Comparison of ENCODE assay signal across 18 cellular contexts in genomic region chr6:142954844-142955243, GRCh38. TPM values are rescaled to one million over a fixed set of nuclear protein-coding genes. Genes with fewer than 3 reads are reported as not detected.
A peak's percentile ranks its signal among the peaks of the same experiment; 100 is the strongest.
DNase-seq lines count a peak whose midpoint lies in the region; ATAC-seq and TF ChIP-seq lines count a peak whose summit lies in the region.
"Had no signal": no experiment of that assay in that cellular context is flagged by ENCODE, and none has a peak within 500 bp of the region (broad histone marks: within the 10 kb centered on the region; RNA-seq: fewer than 3 reads in every experiment).

No MANE protein-coding gene starts in this region.

- H3K36me3 Mint-ChIP-seq in glutamatergic neuron (ENCODE audit: unreplicated experiment) = no peaks in the 10 kb centered on the region
- H3K36me3 Mint-ChIP-seq: brain, WTC11 had no signal

- no peak overlapping the region for H3K4me3 Mint-ChIP-seq in glutamatergic neuron (ENCODE audit: unreplicated experiment)
- H3K4me3 Mint-ChIP-seq: activated CD4-positive, alpha-beta memory T cell treated with anti-CD3 and anti-CD28 coated beads for 36 hours; brain; WTC11 had no signal

- no peaks in the 10 kb centered on the region for H3K4me1 Mint-ChIP-seq in glutamatergic neuron (ENCODE audit: low read depth, unreplicated experiment)
- H3K4me1 Mint-ChIP-seq: brain had no signal

- ATAC-seq in GM19463 (IDR thresholded peaks at IDR 0.05; ENCODE audit: unreplicated experiment) (peak; percentile 37), HG02852 (IDR thresholded peaks at IDR 0.05; ENCODE audit: unreplicated experiment) (no peak), HG03139 (IDR thresholded peaks at IDR 0.05; ENCODE audit: unreplicated experiment) (no peak)
- ATAC-seq: PC-3, WTC11 had no signal

- DNase-seq in CD1c-positive myeloid dendritic cell (ENCODE audit: extremely low spot score) (peak; percentile 86), NOMO-1 treated with DMSO at 0.1 percent for 48 hours (lab: John Stamatoyannopoulos, UW; ENCODE audit: unreplicated experiment) (peak; percentile 79), medulla oblongata (ENCODE audit: extremely low spot score) (peak; percentile 67), glutamatergic neuron (no peak), NCI-H82 (lab: John Stamatoyannopoulos, UW) (no peak)
- DNase-seq: activated CD4-positive, alpha-beta memory T cell treated with anti-CD3 and anti-CD28 coated beads for 36 hours; effector CD4-positive, alpha-beta T cell; foreskin fibroblast; IMR-90; left ventricle myocardium inferior; NCI-H526 treated with DMSO at 0.1 percent for 48 hours; PC-3; T-helper 2 cell had no signal

- no peak for TF ChIP-seq CTCF in glutamatergic neuron (IDR thresholded peaks at IDR 0.05; ENCODE audit: partially characterized antibody, unreplicated experiment)

- H3K27me3 Mint-ChIP-seq in glutamatergic neuron (ENCODE audit: unreplicated experiment) = no peaks in the 10 kb centered on the region
- H3K27me3 Mint-ChIP-seq: activated CD4-positive, alpha-beta memory T cell treated with anti-CD3 and anti-CD28 coated beads for 36 hours; brain had no signal

- H3K27ac Mint-ChIP-seq in glutamatergic neuron (ENCODE audit: unreplicated experiment) = no peak overlapping the region
- H3K27ac Mint-ChIP-seq: activated CD4-positive, alpha-beta memory T cell treated with anti-CD3 and anti-CD28 coated beads for 36 hours; brain; WTC11 had no signal

- no peaks in the 10 kb centered on the region for H3K9me3 Mint-ChIP-seq in glutamatergic neuron (ENCODE audit: unreplicated experiment)
- H3K9me3 Mint-ChIP-seq: activated CD4-positive, alpha-beta memory T cell treated with anti-CD3 and anti-CD28 coated beads for 36 hours; brain; WTC11 had no signal

RNA-seq across cellular contexts. Expression of gene HIVEP2, which starts 9.9 kb away (rescaled TPM):
- total RNA-seq in glutamatergic neuron (ENCODE audit: unreplicated experiment) = 2.6 TPM

Comparison
In these comparisons a context has a peak if more than half of its experiments do, and no peak if none do; other contexts are left out.
1. DNase-seq: peak in CD1c-positive myeloid dendritic cell (single experiment), NOMO-1 treated with DMSO at 0.1 percent for 48 hours (single experiment) and medulla oblongata (single experiment); none in glutamatergic neuron (single experiment) and NCI-H82 (single experiment).